In genomic region chr6:25278914-25279747, GRCh38 we compare ENCODE assay signal across 8 cellular contexts. TPM values are rescaled to one million over a fixed set of nuclear protein-coding genes. Genes with fewer than 3 reads are reported as not detected.
DNase-seq lines count a peak whose midpoint lies in the region; ATAC-seq and TF ChIP-seq lines count a peak whose summit lies in the region.

Gene CARMIL1 (plus strand): TSS chr6:25279374. CDS start chr6:25279796, 422 bp downstream.

- CTCF ChIA-PET in activated CD4-positive, alpha-beta memory T cell treated with anti-CD3 and anti-CD28 coated beads for 36 hours (lab: Charles Lee), result interaction anchor here (0.5 to 4.7 kb wide), 23 partner anchors 13 to 738 kb away, joined by 3 to 79 read pairs (median 3); a partner anchor contains a TSS

- H3K4me1 ChIP-seq in lung (ENCODE audit: control insufficient read depth in 2 of 2, insufficient read depth in 2 of 2, low read length in 2 of 2), result no peaks in the 10 kb centered on the region

- TF ChIP-seq CTCF in C4-2B (conservative IDR thresholded peaks at IDR 0.05) (peak; percentile 88), lung (IDR thresholded peaks at IDR 0.05; ENCODE audit: control extremely low read depth, extremely low read depth) (peak; percentile 30)

- no peaks in the 10 kb centered on the region for H3K9me3 Mint-ChIP-seq in activated CD4-positive, alpha-beta memory T cell treated with anti-CD3 and anti-CD28 coated beads for 36 hours

- no peaks in the 10 kb centered on the region for H3K36me3 ChIP-seq in lung (ENCODE audit: control insufficient read depth in 2 of 2, insufficient read depth in 2 of 2, low read length in 2 of 2)

- ATAC-seq in GM19324 (IDR thresholded peaks at IDR 0.05; ENCODE audit: low FRiP score, unreplicated experiment) (peak; percentile 85), HG03457 (IDR thresholded peaks at IDR 0.05; ENCODE audit: unreplicated experiment) (peak; percentile 48), lung (ENCODE audit: insufficient read depth, low FRiP score) (peak; percentile 93)

- no peaks in the 10 kb centered on the region for H3K27me3 Mint-ChIP-seq in activated CD4-positive, alpha-beta memory T cell treated with anti-CD3 and anti-CD28 coated beads for 36 hours

- DNase-seq in NCI-H526 treated with DMSO at 0.1 percent for 48 hours (lab: John Stamatoyannopoulos, UW), result peak; percentile 82
- DNase-seq in activated CD4-positive, alpha-beta memory T cell treated with anti-CD3 and anti-CD28 coated beads for 36 hours, result peak; percentile 77
- peak; percentile 87 for DNase-seq in ecto neural progenitor cell (ENCODE audit: low spot score)
- peak; percentile 88 for DNase-seq in lung (ENCODE audit: low spot score)
- peak; percentile 35 to 76 (median 36) for DNase-seq in stimulated activated CD4-positive, alpha-beta T cell treated with anti-CD3 and anti-CD28 coated beads, TNF-alpha, amount 100 ng/mL, for 24 hours (ENCODE audit: low read depth in 3 of 3)

- peaks cover 28% of the 10 kb centered on the region for H3K4me1 Mint-ChIP-seq in activated CD4-positive, alpha-beta memory T cell treated with anti-CD3 and anti-CD28 coated beads for 36 hours (ENCODE audit: low read depth)

- H3K27ac ChIP-seq in C4-2B (peak within 1 kb of the TSS; percentile 85), lung (ENCODE audit: low read depth in 1 of 2, low read length in 1 of 2) (peak within 1 kb of the TSS; percentile 62 to 87)

- POLR2A ChIA-PET in activated CD4-positive, alpha-beta memory T cell treated with anti-CD3 and anti-CD28 coated beads for 36 hours (lab: Charles Lee), result no interaction called here

- 0 to 1% methylated on average over 66 to 81 of the region's 81 CpGs for WGBS in lung, 2 donors

- intact Hi-C loops in activated CD4-positive, alpha-beta memory T cell treated with anti-CD3 and anti-CD28 coated beads for 36 hours (cut with micrococcal nuclease), result loop anchor here (1.0 to 2.0 kb wide), 3 partner anchors 92 to 211 kb away; no protein-coding TSS in a partner anchor

- H3K36me3 Mint-ChIP-seq in activated CD4-positive, alpha-beta memory T cell treated with anti-CD3 and anti-CD28 coated beads for 36 hours, result no peaks in the 10 kb centered on the region

- no peaks in the 10 kb centered on the region for H3K9me3 ChIP-seq in lung (ENCODE audit: control insufficient read depth in 2 of 2, insufficient read depth in 1 of 2, low read length in 1 of 2)

- peak within 1 kb of the TSS; percentile 81 for H3K4me3 Mint-ChIP-seq in activated CD4-positive, alpha-beta memory T cell treated with anti-CD3 and anti-CD28 coated beads for 36 hours

- H3K4me3 ChIP-seq in lung, result peak within 1 kb of the TSS; percentile 64

- peak within 1 kb of the TSS; percentile 44 for H3K27ac Mint-ChIP-seq in activated CD4-positive, alpha-beta memory T cell treated with anti-CD3 and anti-CD28 coated beads for 36 hours

- H3K27me3 ChIP-seq in lung (ENCODE audit: control insufficient read depth, insufficient read depth), result no peaks in the 10 kb centered on the region

RNA-seq across cellular contexts. Expression of gene CARMIL1, which starts in this region (rescaled TPM):
- total RNA-seq in activated CD4-positive, alpha-beta memory T cell treated with anti-CD3 and anti-CD28 coated beads for 36 hours, result 1 to 10 TPM; 2.4 to 2.7 TPM
- 10 to 100 TPM; 36.5 to 38.3 TPM for total RNA-seq in lung
- 10 to 100 TPM in 1 of 2 donors, 1 to 10 TPM in 1; 8.0 to 33.3 TPM for polyA plus RNA-seq in lung

Comparison
In these comparisons a context has a peak if more than half of its experiments do, and no peak if none do; other contexts are left out.
1. Peak in every context shown above with its lines: DNase-seq, ATAC-seq, H3K4me3 ChIP-seq and H3K27ac ChIP-seq.
2. RNA of gene CARMIL1 (total RNA-seq): 36.5 to 38.3 TPM in lung; 2.4 to 2.7 TPM in activated CD4-positive, alpha-beta memory T cell treated with anti-CD3 and anti-CD28 coated beads for 36 hours; every median in the first group is over 10 times any median in the second.
3. DNase-seq: peak in every context shown above with its lines; median percentile 88 in lung; 87 in ecto neural progenitor cell; 82 in NCI-H526 treated with DMSO at 0.1 percent for 48 hours; 77 in activated CD4-positive, alpha-beta memory T cell treated with anti-CD3 and anti-CD28 coated beads for 36 hours; 36 in stimulated activated CD4-positive, alpha-beta T cell treated with anti-CD3 and anti-CD28 coated beads, TNF-alpha, amount 100 ng/mL, for 24 hours.